1 cellular context compared by ENCODE assay signal in the genomic region with DNA sequence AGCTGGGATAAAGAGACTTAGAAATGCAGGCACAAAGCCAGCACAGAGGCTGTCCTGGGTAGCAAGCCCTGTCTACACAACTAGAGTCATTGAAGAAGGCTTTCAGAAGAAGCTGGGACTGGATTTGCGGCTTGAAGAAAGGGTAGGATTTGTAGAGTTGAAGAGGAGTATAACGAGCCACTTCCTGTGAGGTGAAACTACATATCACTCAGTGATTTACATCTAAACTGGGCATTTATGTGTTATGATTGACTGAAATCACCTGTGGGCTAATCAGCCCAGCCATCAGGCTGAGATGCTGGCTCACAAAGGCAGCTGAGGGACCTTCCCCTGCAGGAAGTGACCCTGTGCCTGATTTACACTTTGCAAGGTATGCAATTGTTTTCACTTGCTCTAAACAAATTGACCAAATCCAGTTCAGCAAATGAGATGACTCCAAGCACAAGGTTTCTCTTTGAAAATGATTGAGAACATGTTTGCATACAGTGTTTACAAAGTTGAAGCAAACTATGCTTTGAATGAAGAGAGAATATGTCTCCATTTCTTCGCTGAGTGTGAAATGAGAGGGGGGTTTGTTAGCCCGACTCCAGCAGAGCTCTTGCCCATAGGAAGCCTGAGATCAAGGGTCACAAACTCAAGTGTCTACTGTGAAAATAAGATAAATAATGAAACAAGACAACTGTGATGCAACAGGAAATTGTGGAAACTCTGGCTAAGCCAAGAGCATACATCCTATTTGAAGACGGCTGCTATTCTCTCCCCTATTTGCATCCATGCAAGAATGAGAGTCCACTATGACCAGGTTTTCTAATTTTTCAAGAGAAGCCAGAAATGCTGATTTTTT.
TF ChIP-seq lines count a peak whose summit lies in the region.

No MANE protein-coding gene starts in this region.

TF ChIP-seq in HepG2, 621 proteins besides CTCF, POLR2A, EP300 and RAD21 (continued from another document and continues in another):
- TF ChIP-seq, protein P1, sequence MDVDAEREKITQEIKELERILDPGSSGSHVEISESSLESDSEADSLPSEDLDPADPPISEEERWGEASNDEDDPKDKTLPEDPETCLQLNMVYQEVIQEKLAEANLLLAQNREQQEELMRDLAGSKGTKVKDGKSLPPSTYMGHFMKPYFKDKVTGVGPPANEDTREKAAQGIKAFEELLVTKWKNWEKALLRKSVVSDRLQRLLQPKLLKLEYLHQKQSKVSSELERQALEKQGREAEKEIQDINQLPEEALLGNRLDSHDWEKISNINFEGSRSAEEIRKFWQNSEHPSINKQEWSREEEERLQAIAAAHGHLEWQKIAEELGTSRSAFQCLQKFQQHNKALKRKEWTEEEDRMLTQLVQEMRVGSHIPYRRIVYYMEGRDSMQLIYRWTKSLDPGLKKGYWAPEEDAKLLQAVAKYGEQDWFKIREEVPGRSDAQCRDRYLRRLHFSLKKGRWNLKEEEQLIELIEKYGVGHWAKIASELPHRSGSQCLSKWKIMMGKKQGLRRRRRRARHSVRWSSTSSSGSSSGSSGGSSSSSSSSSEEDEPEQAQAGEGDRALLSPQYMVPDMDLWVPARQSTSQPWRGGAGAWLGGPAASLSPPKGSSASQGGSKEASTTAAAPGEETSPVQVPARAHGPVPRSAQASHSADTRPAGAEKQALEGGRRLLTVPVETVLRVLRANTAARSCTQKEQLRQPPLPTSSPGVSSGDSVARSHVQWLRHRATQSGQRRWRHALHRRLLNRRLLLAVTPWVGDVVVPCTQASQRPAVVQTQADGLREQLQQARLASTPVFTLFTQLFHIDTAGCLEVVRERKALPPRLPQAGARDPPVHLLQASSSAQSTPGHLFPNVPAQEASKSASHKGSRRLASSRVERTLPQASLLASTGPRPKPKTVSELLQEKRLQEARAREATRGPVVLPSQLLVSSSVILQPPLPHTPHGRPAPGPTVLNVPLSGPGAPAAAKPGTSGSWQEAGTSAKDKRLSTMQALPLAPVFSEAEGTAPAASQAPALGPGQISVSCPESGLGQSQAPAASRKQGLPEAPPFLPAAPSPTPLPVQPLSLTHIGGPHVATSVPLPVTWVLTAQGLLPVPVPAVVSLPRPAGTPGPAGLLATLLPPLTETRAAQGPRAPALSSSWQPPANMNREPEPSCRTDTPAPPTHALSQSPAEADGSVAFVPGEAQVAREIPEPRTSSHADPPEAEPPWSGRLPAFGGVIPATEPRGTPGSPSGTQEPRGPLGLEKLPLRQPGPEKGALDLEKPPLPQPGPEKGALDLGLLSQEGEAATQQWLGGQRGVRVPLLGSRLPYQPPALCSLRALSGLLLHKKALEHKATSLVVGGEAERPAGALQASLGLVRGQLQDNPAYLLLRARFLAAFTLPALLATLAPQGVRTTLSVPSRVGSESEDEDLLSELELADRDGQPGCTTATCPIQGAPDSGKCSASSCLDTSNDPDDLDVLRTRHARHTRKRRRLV (CRISPR knock-in tag; IDR thresholded peaks at IDR 0.05): peak; percentile 81; the same call in 1 of the 2 replicates
- TF ChIP-seq, protein P2, sequence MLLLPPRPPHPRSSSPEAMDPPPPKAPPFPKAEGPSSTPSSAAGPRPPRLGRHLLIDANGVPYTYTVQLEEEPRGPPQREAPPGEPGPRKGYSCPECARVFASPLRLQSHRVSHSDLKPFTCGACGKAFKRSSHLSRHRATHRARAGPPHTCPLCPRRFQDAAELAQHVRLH (CRISPR knock-in tag; IDR thresholded peaks at IDR 0.05; ENCODE audit: borderline replicate concordance, low read depth): no peak; the same call in 1 of the 2 replicates
- TF ChIP-seq JUNB (CRISPR knock-in tag; IDR thresholded peaks at IDR 0.05; ENCODE audit: borderline replicate concordance) (peak; percentile 82; the same call in 1 of the 2 replicates), RAD51 (IDR thresholded peaks at IDR 0.05; ENCODE audit: borderline replicate concordance) (no peak), ZNF660 (CRISPR knock-in tag; IDR thresholded peaks at IDR 0.05; ENCODE audit: borderline replicate concordance, low read depth) (no peak), ZNF468 (CRISPR knock-in tag; IDR thresholded peaks at IDR 0.05) (no peak), ZNF790 (CRISPR knock-in tag; IDR thresholded peaks at IDR 0.05; ENCODE audit: borderline replicate concordance) (peak; percentile 62; the same call in 1 of the 2 replicates), ZNF24 (IDR thresholded peaks at IDR 0.05) (peak; percentile 79; the same call in 1 of the 2 replicates), ZNF589 (CRISPR knock-in tag; conservative IDR thresholded peaks at IDR 0.05) (peak; percentile 95), REXO4 (CRISPR knock-in tag; IDR thresholded peaks at IDR 0.05; ENCODE audit: borderline replicate concordance) (no peak), YEATS2 (CRISPR knock-in tag; IDR thresholded peaks at IDR 0.05; ENCODE audit: borderline replicate concordance) (peak; percentile 84), ZNF121 (CRISPR knock-in tag; IDR thresholded peaks at IDR 0.05) (peak; percentile 84), ZFYVE20 (CRISPR knock-in tag; IDR thresholded peaks at IDR 0.05; ENCODE audit: borderline replicate concordance, low read depth) (no peak), ZNF556 (CRISPR knock-in tag; IDR thresholded peaks at IDR 0.05; ENCODE audit: borderline replicate concordance) (peak; percentile 76; the same call in 1 of the 2 replicates), ZNF292 (CRISPR knock-in tag; IDR thresholded peaks at IDR 0.05; ENCODE audit: borderline replicate concordance, low read depth) (peak; percentile 89; the same call in 1 of the 2 replicates), ZNF263 (CRISPR knock-in tag; IDR thresholded peaks at IDR 0.05) (peak; percentile 18; the same call in 1 of the 2 replicates), SMAD1 (CRISPR knock-in tag; IDR thresholded peaks at IDR 0.05; ENCODE audit: borderline replicate concordance, low read depth) (no peak), THAP11 (CRISPR knock-in tag; IDR thresholded peaks at IDR 0.05) (peak; percentile 85), STAG1 (CRISPR knock-in tag; IDR thresholded peaks at IDR 0.05) (peak; percentile 31), ARNTL (CRISPR knock-in tag; IDR thresholded peaks at IDR 0.05) (peak; percentile 76; the same call in 1 of the 2 replicates), PRPF4 (IDR thresholded peaks at IDR 0.05; ENCODE audit: low read depth, low read length, poor library complexity, severe bottlenecking) (no peak), ZSCAN30 (CRISPR knock-in tag; IDR thresholded peaks at IDR 0.05) (peak; percentile 80; the same call in 1 of the 2 replicates), TAF15 (IDR thresholded peaks at IDR 0.05; ENCODE audit: low read depth, low read length, poor library complexity, severe bottlenecking) (no peak), MXI1 (IDR thresholded peaks at IDR 0.05; ENCODE audit: borderline replicate concordance, low read depth, low read length) (peak; percentile 62; the same call in 1 of the 3 replicates), CC2D1A (CRISPR knock-in tag; IDR thresholded peaks at IDR 0.05) (no peak), ZNF780A (CRISPR knock-in tag; IDR thresholded peaks at IDR 0.05) (no peak; the same call in 1 of the 2 replicates), ELF1 (CRISPR knock-in tag; IDR thresholded peaks at IDR 0.05) (peak; percentile 73), ZSCAN20 (CRISPR knock-in tag; IDR thresholded peaks at IDR 0.05; ENCODE audit: borderline replicate concordance) (peak; percentile 36; the same call in 1 of the 2 replicates)
- TF ChIP-seq, protein P3, sequence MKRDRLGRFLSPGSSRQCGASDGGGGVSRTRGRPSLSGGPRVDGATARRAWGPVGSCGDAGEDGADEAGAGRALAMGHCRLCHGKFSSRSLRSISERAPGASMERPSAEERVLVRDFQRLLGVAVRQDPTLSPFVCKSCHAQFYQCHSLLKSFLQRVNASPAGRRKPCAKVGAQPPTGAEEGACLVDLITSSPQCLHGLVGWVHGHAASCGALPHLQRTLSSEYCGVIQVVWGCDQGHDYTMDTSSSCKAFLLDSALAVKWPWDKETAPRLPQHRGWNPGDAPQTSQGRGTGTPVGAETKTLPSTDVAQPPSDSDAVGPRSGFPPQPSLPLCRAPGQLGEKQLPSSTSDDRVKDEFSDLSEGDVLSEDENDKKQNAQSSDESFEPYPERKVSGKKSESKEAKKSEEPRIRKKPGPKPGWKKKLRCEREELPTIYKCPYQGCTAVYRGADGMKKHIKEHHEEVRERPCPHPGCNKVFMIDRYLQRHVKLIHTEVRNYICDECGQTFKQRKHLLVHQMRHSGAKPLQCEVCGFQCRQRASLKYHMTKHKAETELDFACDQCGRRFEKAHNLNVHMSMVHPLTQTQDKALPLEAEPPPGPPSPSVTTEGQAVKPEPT (CRISPR knock-in tag; IDR thresholded peaks at IDR 0.05; ENCODE audit: low read depth): no peak
- TF ChIP-seq, protein P4, sequence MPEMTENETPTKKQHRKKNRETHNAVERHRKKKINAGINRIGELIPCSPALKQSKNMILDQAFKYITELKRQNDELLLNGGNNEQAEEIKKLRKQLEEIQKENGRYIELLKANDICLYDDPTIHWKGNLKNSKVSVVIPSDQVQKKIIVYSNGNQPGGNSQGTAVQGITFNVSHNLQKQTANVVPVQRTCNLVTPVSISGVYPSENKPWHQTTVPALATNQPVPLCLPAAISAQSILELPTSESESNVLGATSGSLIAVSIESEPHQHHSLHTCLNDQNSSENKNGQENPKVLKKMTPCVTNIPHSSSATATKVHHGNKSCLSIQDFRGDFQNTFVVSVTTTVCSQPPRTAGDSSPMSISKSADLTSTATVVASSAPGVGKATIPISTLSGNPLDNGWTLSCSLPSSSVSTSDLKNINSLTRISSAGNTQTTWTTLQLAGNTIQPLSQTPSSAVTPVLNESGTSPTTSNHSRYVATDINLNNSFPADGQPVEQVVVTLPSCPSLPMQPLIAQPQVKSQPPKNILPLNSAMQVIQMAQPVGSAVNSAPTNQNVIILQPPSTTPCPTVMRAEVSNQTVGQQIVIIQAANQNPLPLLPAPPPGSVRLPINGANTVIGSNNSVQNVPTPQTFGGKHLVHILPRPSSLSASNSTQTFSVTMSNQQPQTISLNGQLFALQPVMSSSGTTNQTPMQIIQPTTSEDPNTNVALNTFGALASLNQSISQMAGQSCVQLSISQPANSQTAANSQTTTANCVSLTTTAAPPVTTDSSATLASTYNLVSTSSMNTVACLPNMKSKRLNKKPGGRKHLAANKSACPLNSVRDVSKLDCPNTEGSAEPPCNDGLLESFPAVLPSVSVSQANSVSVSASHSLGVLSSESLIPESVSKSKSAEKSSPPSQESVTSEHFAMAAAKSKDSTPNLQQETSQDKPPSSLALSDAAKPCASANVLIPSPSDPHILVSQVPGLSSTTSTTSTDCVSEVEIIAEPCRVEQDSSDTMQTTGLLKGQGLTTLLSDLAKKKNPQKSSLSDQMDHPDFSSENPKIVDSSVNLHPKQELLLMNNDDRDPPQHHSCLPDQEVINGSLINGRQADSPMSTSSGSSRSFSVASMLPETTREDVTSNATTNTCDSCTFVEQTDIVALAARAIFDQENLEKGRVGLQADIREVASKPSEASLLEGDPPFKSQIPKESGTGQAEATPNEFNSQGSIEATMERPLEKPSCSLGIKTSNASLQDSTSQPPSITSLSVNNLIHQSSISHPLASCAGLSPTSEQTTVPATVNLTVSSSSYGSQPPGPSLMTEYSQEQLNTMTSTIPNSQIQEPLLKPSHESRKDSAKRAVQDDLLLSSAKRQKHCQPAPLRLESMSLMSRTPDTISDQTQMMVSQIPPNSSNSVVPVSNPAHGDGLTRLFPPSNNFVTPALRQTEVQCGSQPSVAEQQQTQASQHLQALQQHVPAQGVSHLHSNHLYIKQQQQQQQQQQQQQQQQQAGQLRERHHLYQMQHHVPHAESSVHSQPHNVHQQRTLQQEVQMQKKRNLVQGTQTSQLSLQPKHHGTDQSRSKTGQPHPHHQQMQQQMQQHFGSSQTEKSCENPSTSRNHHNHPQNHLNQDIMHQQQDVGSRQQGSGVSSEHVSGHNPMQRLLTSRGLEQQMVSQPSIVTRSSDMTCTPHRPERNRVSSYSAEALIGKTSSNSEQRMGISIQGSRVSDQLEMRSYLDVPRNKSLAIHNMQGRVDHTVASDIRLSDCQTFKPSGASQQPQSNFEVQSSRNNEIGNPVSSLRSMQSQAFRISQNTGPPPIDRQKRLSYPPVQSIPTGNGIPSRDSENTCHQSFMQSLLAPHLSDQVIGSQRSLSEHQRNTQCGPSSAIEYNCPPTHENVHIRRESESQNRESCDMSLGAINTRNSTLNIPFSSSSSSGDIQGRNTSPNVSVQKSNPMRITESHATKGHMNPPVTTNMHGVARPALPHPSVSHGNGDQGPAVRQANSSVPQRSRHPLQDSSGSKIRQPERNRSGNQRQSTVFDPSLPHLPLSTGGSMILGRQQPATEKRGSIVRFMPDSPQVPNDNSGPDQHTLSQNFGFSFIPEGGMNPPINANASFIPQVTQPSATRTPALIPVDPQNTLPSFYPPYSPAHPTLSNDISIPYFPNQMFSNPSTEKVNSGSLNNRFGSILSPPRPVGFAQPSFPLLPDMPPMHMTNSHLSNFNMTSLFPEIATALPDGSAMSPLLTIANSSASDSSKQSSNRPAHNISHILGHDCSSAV (CRISPR knock-in tag; IDR thresholded peaks at IDR 0.05; ENCODE audit: borderline replicate concordance): no peak
- TF ChIP-seq, protein P5, sequence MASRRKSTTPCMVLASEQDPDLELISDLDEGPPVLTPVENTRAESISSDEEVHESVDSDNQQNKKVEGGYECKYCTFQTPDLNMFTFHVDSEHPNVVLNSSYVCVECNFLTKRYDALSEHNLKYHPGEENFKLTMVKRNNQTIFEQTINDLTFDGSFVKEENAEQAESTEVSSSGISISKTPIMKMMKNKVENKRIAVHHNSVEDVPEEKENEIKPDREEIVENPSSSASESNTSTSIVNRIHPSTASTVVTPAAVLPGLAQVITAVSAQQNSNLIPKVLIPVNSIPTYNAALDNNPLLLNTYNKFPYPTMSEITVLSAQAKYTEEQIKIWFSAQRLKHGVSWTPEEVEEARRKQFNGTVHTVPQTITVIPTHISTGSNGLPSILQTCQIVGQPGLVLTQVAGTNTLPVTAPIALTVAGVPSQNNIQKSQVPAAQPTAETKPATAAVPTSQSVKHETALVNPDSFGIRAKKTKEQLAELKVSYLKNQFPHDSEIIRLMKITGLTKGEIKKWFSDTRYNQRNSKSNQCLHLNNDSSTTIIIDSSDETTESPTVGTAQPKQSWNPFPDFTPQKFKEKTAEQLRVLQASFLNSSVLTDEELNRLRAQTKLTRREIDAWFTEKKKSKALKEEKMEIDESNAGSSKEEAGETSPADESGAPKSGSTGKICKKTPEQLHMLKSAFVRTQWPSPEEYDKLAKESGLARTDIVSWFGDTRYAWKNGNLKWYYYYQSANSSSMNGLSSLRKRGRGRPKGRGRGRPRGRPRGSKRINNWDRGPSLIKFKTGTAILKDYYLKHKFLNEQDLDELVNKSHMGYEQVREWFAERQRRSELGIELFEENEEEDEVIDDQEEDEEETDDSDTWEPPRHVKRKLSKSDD (CRISPR knock-in tag; IDR thresholded peaks at IDR 0.05; ENCODE audit: low read depth): 0 out of 2 replicates have a peak, but pooled peaks have one; percentile 56
- TF ChIP-seq, protein P6, sequence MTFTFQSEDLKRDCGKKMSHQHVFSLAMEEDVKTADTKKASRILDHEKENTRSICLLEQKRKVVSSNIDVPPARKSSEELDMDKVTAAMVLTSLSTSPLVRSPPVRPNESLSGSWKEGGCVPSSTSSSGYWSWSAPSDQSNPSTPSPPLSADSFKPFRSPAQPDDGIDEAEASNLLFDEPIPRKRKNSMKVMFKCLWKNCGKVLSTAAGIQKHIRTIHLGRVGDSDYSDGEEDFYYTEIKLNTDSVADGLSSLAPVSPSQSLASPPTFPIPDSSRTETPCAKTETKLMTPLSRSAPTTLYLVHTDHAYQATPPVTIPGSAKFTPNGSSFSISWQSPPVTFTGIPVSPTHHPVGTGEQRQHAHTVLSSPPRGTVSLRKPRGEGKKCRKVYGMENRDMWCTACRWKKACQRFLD (CRISPR knock-in tag; IDR thresholded peaks at IDR 0.05; ENCODE audit: borderline replicate concordance): no peak
- TF ChIP-seq, protein P7, sequence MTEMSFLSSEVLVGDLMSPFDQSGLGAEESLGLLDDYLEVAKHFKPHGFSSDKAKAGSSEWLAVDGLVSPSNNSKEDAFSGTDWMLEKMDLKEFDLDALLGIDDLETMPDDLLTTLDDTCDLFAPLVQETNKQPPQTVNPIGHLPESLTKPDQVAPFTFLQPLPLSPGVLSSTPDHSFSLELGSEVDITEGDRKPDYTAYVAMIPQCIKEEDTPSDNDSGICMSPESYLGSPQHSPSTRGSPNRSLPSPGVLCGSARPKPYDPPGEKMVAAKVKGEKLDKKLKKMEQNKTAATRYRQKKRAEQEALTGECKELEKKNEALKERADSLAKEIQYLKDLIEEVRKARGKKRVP (CRISPR knock-in tag; IDR thresholded peaks at IDR 0.05): peak in 1 of 2 experiments; percentile 95; a peak in 2 of 4 replicates
